1 cellular context compared by ENCODE assay signal in the genomic region with DNA sequence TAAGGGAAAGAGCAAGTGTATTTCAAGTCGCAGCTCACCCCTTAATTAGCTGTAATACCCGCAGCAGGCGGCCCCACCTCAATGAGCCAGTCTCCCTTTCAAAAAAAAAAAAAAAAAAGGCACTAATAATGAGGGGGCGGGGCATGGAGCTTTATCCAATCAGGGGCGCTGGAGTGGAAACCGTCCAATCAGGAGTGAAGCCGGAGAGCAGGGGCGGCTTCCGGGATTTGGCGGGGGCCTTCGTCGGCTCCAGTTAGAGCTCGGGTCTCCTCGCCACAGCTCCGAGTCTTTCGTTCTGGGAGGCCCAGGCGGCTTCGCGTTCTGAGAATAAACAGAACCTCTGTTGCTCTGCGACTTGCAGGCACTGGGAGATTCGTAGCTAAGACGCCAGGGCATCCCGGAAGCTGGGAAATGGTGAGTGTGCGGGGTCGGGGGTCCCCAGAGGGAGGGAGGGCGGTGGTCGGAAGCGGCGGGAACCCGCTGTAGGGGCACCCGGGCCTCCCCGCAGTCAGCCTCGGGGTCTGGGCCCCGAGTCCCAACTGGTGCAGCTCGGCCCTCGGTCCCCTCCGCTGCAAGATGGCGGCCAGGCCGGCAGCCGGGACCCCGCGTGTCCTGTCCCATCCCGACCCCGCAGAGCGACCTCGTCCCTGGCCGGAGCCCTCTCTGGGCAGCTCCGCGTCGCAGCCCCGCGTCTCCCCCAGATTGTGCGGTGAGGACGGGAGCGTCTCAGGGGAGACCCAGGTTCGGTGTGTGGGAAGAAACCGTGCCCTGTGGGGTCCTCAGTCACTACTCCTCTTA.
TF ChIP-seq lines count a peak whose summit lies in the region.

A gene (plus strand): TSS at position 252 of the 798 bp plus-strand sequence. CDS start 160 bp downstream, at position 412.

TF ChIP-seq in K562, 482 proteins besides CTCF, POLR2A, EP300 and RAD21 (continued from another document):
- TF ChIP-seq, protein P1, sequence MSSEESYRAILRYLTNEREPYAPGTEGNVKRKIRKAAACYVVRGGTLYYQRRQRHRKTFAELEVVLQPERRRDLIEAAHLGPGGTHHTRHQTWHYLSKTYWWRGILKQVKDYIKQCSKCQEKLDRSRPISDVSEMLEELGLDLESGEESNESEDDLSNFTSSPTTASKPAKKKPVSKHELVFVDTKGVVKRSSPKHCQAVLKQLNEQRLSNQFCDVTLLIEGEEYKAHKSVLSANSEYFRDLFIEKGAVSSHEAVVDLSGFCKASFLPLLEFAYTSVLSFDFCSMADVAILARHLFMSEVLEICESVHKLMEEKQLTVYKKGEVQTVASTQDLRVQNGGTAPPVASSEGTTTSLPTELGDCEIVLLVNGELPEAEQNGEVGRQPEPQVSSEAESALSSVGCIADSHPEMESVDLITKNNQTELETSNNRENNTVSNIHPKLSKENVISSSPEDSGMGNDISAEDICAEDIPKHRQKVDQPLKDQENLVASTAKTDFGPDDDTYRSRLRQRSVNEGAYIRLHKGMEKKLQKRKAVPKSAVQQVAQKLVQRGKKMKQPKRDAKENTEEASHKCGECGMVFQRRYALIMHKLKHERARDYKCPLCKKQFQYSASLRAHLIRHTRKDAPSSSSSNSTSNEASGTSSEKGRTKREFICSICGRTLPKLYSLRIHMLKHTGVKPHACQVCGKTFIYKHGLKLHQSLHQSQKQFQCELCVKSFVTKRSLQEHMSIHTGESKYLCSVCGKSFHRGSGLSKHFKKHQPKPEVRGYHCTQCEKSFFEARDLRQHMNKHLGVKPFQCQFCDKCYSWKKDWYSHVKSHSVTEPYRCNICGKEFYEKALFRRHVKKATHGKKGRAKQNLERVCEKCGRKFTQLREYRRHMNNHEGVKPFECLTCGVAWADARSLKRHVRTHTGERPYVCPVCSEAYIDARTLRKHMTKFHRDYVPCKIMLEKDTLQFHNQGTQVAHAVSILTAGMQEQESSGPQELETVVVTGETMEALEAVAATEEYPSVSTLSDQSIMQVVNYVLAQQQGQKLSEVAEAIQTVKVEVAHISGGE (CRISPR knock-in tag; IDR thresholded peaks at IDR 0.05): peak; percentile 53 to 90 (median 63); a peak in 3 of 6 replicates
- TF ChIP-seq ZNF224 (CRISPR knock-in tag; IDR thresholded peaks at IDR 0.05): no peak
- TF ChIP-seq LCOR (CRISPR knock-in tag; IDR thresholded peaks at IDR 0.05): no peak
- TF ChIP-seq, protein P2, sequence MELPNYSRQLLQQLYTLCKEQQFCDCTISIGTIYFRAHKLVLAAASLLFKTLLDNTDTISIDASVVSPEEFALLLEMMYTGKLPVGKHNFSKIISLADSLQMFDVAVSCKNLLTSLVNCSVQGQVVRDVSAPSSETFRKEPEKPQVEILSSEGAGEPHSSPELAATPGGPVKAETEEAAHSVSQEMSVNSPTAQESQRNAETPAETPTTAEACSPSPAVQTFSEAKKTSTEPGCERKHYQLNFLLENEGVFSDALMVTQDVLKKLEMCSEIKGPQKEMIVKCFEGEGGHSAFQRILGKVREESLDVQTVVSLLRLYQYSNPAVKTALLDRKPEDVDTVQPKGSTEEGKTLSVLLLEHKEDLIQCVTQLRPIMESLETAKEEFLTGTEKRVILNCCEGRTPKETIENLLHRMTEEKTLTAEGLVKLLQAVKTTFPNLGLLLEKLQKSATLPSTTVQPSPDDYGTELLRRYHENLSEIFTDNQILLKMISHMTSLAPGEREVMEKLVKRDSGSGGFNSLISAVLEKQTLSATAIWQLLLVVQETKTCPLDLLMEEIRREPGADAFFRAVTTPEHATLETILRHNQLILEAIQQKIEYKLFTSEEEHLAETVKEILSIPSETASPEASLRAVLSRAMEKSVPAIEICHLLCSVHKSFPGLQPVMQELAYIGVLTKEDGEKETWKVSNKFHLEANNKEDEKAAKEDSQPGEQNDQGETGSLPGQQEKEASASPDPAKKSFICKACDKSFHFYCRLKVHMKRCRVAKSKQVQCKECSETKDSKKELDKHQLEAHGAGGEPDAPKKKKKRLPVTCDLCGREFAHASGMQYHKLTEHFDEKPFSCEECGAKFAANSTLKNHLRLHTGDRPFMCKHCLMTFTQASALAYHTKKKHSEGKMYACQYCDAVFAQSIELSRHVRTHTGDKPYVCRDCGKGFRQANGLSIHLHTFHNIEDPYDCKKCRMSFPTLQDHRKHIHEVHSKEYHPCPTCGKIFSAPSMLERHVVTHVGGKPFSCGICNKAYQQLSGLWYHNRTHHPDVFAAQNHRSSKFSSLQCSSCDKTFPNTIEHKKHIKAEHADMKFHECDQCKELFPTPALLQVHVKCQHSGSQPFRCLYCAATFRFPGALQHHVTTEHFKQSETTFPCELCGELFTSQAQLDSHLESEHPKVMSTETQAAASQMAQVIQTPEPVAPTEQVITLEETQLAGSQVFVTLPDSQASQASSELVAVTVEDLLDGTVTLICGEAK (IDR thresholded peaks at IDR 0.05): peak; percentile 71
- TF ChIP-seq, protein P2 (CRISPR knock-in tag; IDR thresholded peaks at IDR 0.05): no peak
- no peak for TF ChIP-seq SREBF1 (IDR thresholded peaks at IDR 0.05; ENCODE audit: borderline replicate concordance, low read depth, low read length)
- peak; percentile 97 for TF ChIP-seq CHD1 (IDR thresholded peaks at IDR 0.05; ENCODE audit: low read length)
- peak; percentile 89 for TF ChIP-seq POLR2AphosphoS5 (IDR thresholded peaks at IDR 0.05; ENCODE audit: control insufficient read depth, insufficient read depth, low read depth, low read length)
